Comparison of ENCODE assay signal across 25 cellular contexts in genomic region chr16:75202069-75202590, GRCh38. TPM values are rescaled to one million over a fixed set of nuclear protein-coding genes. Genes with fewer than 3 reads are reported as not detected.
DNase-seq lines count a peak whose midpoint lies in the region; ATAC-seq, FAIRE-seq and TF ChIP-seq lines count a peak whose summit lies in the region.
"Had no signal": no experiment of that assay in that cellular context is flagged by ENCODE, and none has a peak within 500 bp of the region (broad histone marks: within the 10 kb centered on the region; RNA-seq: fewer than 3 reads in every experiment).

No MANE protein-coding gene starts in this region.

- no peak overlapping the region for H3K4me3 ChIP-seq in lower lobe of right lung
- H3K4me3 ChIP-seq: SJCRH30 had no signal

- POLR2A ChIA-PET in WTC11 (lab: Charles Lee): no interaction called here

- ATAC-seq in WTC11 (no peak), lower lobe of right lung (no peak), esophagus mucosa (no peak)
- ATAC-seq: CD8-positive, alpha-beta T cell; PC-3 had no signal

- no peaks in the 10 kb centered on the region for H3K27me3 Mint-ChIP-seq in WTC11 (ENCODE audit: low read depth)

- H3K36me3 ChIP-seq in lower lobe of right lung: no peaks in the 10 kb centered on the region
- H3K36me3 ChIP-seq: BE2C, SJCRH30 had no signal

- H3K4me3 Mint-ChIP-seq in WTC11: no peak overlapping the region
- H3K4me3 Mint-ChIP-seq: CD8-positive, alpha-beta T cell; HFFc6 had no signal

- no peak overlapping the region for H3K27ac Mint-ChIP-seq in WTC11
- H3K27ac Mint-ChIP-seq: HFFc6 had no signal

- H3K27ac ChIP-seq in lower lobe of right lung: no peak overlapping the region
- H3K27ac ChIP-seq: RWPE1, SJCRH30 had no signal

- H3K4me1 ChIP-seq in lower lobe of right lung: no peaks in the 10 kb centered on the region
- H3K4me1 ChIP-seq: BE2C, SJCRH30 had no signal

- CTCF ChIA-PET in WTC11 (lab: Charles Lee): interaction anchor here (1.1 to 1.5 kb wide), 3 partner anchors 32 to 183 kb away, joined by 3 to 4 read pairs (median 4); no protein-coding TSS in a partner anchor

- intact Hi-C loops in lower lobe of right lung (cut with DNase I): no loop called here

- FAIRE-seq in GM19239 (lab: Jason Lieb, UNC): no peak
- FAIRE-seq: GM12892, GM18507, H54 had no signal

- H3K9me3 Mint-ChIP-seq in WTC11: no peaks in the 10 kb centered on the region
- H3K9me3 Mint-ChIP-seq: CD8-positive, alpha-beta T cell; HFFc6 had no signal

- TF ChIP-seq CTCF in WTC11 (IDR thresholded peaks at IDR 0.05) (no peak), lower lobe of right lung (IDR thresholded peaks at IDR 0.05) (no peak)

- H3K36me3 Mint-ChIP-seq in WTC11: no peaks in the 10 kb centered on the region
- H3K36me3 Mint-ChIP-seq: CD8-positive, alpha-beta T cell had no signal

- H3K27me3 ChIP-seq in lower lobe of right lung (ENCODE audit: low read depth): peaks cover 13% of the 10 kb centered on the region
- H3K27me3 ChIP-seq: BE2C, SJCRH30 had no signal

- H3K4me1 Mint-ChIP-seq in WTC11: peaks cover 15% of the 10 kb centered on the region

- no peaks in the 10 kb centered on the region for H3K9me3 ChIP-seq in lower lobe of right lung
- H3K9me3 ChIP-seq: BE2C, SJCRH30 had no signal

- peak; percentile 17 for DNase-seq in activated effector memory CD4-positive, alpha-beta T cell treated with anti-CD3 and anti-CD28 coated beads, Interleukin-2, amount 50 U/mL, for 16 hours
- no peak for DNase-seq in activated effector memory CD4-positive, alpha-beta T cell treated with Interleukin-2 at 50 U/mL for 16 hours
- peak; percentile 4 for DNase-seq in WTC11 (ENCODE audit: low spot score)
- peak; percentile 35 for DNase-seq in lower lobe of right lung
- DNase-seq in GM19239 (ENCODE audit: insufficient read length, low spot score): no peak
- DNase-seq in DMS79 treated with DMSO at 0.1 percent for 48 hours (lab: John Stamatoyannopoulos, UW): no peak
- DNase-seq: BE2C; Calu3; CD8-positive, alpha-beta T cell; EL; HFFc6; NCI-H1417; NCI-H187; NCI-H345; NCI-H524 treated with DMSO at 0.1 percent for 48 hours; PC-3; SJCRH30 had no signal

TF ChIP-seq in WTC11, 78 proteins besides CTCF, POLR2A, EP300 and RAD21 (continues in another document):
- no peak for TF ChIP-seq ATF1 (CRISPR knock-in tag; IDR thresholded peaks at IDR 0.05)
- no peak for TF ChIP-seq NFYB (CRISPR knock-in tag; conservative IDR thresholded peaks at IDR 0.05; ENCODE audit: low read depth)
- TF ChIP-seq, protein P1, sequence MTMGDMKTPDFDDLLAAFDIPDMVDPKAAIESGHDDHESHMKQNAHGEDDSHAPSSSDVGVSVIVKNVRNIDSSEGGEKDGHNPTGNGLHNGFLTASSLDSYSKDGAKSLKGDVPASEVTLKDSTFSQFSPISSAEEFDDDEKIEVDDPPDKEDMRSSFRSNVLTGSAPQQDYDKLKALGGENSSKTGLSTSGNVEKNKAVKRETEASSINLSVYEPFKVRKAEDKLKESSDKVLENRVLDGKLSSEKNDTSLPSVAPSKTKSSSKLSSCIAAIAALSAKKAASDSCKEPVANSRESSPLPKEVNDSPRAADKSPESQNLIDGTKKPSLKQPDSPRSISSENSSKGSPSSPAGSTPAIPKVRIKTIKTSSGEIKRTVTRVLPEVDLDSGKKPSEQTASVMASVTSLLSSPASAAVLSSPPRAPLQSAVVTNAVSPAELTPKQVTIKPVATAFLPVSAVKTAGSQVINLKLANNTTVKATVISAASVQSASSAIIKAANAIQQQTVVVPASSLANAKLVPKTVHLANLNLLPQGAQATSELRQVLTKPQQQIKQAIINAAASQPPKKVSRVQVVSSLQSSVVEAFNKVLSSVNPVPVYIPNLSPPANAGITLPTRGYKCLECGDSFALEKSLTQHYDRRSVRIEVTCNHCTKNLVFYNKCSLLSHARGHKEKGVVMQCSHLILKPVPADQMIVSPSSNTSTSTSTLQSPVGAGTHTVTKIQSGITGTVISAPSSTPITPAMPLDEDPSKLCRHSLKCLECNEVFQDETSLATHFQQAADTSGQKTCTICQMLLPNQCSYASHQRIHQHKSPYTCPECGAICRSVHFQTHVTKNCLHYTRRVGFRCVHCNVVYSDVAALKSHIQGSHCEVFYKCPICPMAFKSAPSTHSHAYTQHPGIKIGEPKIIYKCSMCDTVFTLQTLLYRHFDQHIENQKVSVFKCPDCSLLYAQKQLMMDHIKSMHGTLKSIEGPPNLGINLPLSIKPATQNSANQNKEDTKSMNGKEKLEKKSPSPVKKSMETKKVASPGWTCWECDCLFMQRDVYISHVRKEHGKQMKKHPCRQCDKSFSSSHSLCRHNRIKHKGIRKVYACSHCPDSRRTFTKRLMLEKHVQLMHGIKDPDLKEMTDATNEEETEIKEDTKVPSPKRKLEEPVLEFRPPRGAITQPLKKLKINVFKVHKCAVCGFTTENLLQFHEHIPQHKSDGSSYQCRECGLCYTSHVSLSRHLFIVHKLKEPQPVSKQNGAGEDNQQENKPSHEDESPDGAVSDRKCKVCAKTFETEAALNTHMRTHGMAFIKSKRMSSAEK (CRISPR knock-in tag; IDR thresholded peaks at IDR 0.05; ENCODE audit: borderline replicate concordance): no peak
- TF ChIP-seq PREB (CRISPR knock-in tag; IDR thresholded peaks at IDR 0.05; ENCODE audit: borderline replicate concordance): no peak
- TF ChIP-seq ZNF425 (CRISPR knock-in tag; conservative IDR thresholded peaks at IDR 0.05): no peak
- no peak for TF ChIP-seq NFE2L1 (CRISPR knock-in tag; IDR thresholded peaks at IDR 0.05)
- TF ChIP-seq, protein P2, sequence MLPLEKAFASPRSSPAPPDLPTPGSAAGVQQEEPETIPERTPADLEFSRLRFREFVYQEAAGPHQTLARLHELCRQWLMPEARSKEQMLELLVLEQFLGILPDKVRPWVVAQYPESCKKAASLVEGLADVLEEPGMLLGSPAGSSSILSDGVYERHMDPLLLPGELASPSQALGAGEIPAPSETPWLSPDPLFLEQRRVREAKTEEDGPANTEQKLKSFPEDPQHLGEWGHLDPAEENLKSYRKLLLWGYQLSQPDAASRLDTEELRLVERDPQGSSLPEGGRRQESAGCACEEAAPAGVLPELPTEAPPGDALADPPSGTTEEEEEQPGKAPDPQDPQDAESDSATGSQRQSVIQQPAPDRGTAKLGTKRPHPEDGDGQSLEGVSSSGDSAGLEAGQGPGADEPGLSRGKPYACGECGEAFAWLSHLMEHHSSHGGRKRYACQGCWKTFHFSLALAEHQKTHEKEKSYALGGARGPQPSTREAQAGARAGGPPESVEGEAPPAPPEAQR (CRISPR knock-in tag; IDR thresholded peaks at IDR 0.05): no peak
- TF ChIP-seq, protein P3, sequence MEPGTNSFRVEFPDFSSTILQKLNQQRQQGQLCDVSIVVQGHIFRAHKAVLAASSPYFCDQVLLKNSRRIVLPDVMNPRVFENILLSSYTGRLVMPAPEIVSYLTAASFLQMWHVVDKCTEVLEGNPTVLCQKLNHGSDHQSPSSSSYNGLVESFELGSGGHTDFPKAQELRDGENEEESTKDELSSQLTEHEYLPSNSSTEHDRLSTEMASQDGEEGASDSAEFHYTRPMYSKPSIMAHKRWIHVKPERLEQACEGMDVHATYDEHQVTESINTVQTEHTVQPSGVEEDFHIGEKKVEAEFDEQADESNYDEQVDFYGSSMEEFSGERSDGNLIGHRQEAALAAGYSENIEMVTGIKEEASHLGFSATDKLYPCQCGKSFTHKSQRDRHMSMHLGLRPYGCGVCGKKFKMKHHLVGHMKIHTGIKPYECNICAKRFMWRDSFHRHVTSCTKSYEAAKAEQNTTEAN (CRISPR knock-in tag; IDR thresholded peaks at IDR 0.05): no peak
- no peak for TF ChIP-seq HMGA2 (CRISPR knock-in tag; IDR thresholded peaks at IDR 0.05)
- TF ChIP-seq GABPB1 (CRISPR knock-in tag; IDR thresholded peaks at IDR 0.05): no peak
- TF ChIP-seq JUN (CRISPR knock-in tag; IDR thresholded peaks at IDR 0.05): no peak
- TF ChIP-seq, protein P4, sequence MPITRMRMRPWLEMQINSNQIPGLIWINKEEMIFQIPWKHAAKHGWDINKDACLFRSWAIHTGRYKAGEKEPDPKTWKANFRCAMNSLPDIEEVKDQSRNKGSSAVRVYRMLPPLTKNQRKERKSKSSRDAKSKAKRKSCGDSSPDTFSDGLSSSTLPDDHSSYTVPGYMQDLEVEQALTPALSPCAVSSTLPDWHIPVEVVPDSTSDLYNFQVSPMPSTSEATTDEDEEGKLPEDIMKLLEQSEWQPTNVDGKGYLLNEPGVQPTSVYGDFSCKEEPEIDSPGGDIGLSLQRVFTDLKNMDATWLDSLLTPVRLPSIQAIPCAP (CRISPR knock-in tag; IDR thresholded peaks at IDR 0.05): no peak
- no peak for TF ChIP-seq NR2C2 (CRISPR knock-in tag; IDR thresholded peaks at IDR 0.05)

RNA-seq across cellular contexts. Expression of gene CTRB2, which starts 4.8 kb away (rescaled TPM):
- total RNA-seq in WTC11 (2021): 5.8 to 11.8 TPM (median 6.8 TPM) in 3 replicates
- 0.44 TPM for total RNA-seq in lower lobe of right lung
- not detected for total RNA-seq in esophagus mucosa
- total RNA-seq: A172; Calu3; CD8-positive, alpha-beta T cell; HFFc6; HT-29; M059J; PC-3; SJCRH30 had no signal

RNA-seq across cellular contexts. Expression of gene CTRB1, which starts 16.7 kb away (rescaled TPM):
- total RNA-seq in WTC11 (2021) (3.9 to 5.7 TPM (median 5.7 TPM) in 3 replicates), lower lobe of right lung (not detected), esophagus mucosa (0.44 TPM)
- total RNA-seq: A172; Calu3; CD8-positive, alpha-beta T cell; HFFc6; HT-29; M059J; PC-3; SJCRH30 had no signal

RNA-seq across cellular contexts. Expression of gene BCAR1, which starts 49.3 kb away (rescaled TPM):
- 87.3 to 95.6 TPM (median 88.6 TPM) in 3 replicates for total RNA-seq in WTC11 (2021)
- total RNA-seq in lower lobe of right lung: 65.1 TPM
- 33.0 TPM for total RNA-seq in esophagus mucosa
- total RNA-seq: CD8-positive, alpha-beta T cell had no signal

RNA-seq across cellular contexts. Expression of gene ZFP1, which starts 53.8 kb away (rescaled TPM):
- total RNA-seq in WTC11 (2021): 9.7 to 11.7 TPM (median 10.3 TPM) in 3 replicates
- 10.4 TPM for total RNA-seq in lower lobe of right lung
- total RNA-seq in esophagus mucosa: 4.3 TPM

Comparison
In these comparisons a context has a peak if more than half of its experiments do, and no peak if none do; other contexts are left out.
1. DNase-seq: peak in activated effector memory CD4-positive, alpha-beta T cell treated with anti-CD3 and anti-CD28 coated beads, Interleukin-2, amount 50 U/mL, for 16 hours (single experiment), WTC11 (single experiment) and lower lobe of right lung (single experiment); none in activated effector memory CD4-positive, alpha-beta T cell treated with Interleukin-2 at 50 U/mL for 16 hours (single experiment), GM19239 (single experiment) and DMS79 treated with DMSO at 0.1 percent for 48 hours (single experiment).